13 cellular contexts compared by ENCODE assay signal in the genomic region with DNA sequence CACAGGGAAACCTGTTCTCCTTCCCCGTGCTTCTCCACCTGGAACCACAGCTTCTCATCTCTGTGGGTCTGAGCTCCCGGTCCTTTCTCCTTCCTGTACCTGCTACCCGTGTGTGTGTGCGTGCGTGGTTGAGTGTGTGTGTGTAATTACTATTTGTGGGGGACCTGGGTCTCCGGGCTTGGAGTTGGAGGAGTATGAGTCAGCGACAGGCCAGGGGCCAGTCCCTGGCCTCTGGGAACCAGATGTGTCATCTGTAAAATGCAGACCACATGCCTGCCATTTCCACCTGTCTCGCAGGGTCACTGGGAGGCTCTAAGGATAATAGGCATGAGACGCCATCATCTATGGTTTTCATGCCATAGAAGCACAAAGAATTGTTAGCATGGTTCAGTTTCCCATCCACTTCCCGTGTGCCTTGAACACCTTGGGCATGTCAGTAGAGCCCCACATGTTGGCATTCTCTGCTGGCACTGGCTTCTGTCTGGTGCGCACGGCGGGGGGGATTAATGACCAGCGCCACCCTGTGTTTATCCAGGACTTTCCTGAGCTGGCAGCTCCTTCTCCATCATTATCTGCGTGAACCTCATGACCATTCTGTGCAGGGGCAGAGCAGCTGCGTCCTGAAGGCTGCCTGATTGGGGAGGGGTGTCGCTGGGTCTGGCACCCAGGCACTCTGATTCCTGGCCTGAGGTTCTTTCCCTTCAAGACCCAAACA. TPM values are rescaled to one million over a fixed set of nuclear protein-coding genes. Genes with fewer than 3 reads are reported as not detected.
DNase-seq lines count a peak whose midpoint lies in the region; ATAC-seq, FAIRE-seq and TF ChIP-seq lines count a peak whose summit lies in the region.
"Had no signal": no experiment of that assay in that cellular context is flagged by ENCODE, and none has a peak within 500 bp of the region (broad histone marks: within the 10 kb centered on the region; RNA-seq: fewer than 3 reads in every experiment).

No MANE protein-coding gene starts in this region.

- TF ChIP-seq CTCF in HepG2 (CRISPR knock-in tag; IDR thresholded peaks at IDR 0.05) (no peak), right lobe of liver (IDR thresholded peaks at IDR 0.05) (no peak), chondrocyte (IDR thresholded peaks at IDR 0.05) (no peak), mesothelial cell of epicardium (IDR thresholded peaks at IDR 0.05; ENCODE audit: unreplicated experiment) (no peak)

- no peak overlapping the region for H3K27ac ChIP-seq in HepG2 (ENCODE audit: extremely low read length, insufficient read depth, low read length)
- no peak overlapping the region for H3K27ac ChIP-seq in right lobe of liver
- H3K27ac ChIP-seq: BLaER1 treated with 17β-estradiol and CSF1 and Interleukin-3, amounts not matched to agents 10 nM and 100 nM had no signal

- POLR2A ChIA-PET in HepG2 (lab: Yijun Ruan, JAX) = interaction anchor here (0.8 to 1.9 kb wide), 2 partner anchors 16 to 55 kb away, joined by 3 to 10 read pairs; no protein-coding TSS in a partner anchor

- WGBS in HepG2 (ENCODE audit: low lambda C conversion rate) = 72% methylated on average over 14 of the region's 17 CpGs
- 59% methylated on average over 6 of the region's 17 CpGs for WGBS in right lobe of liver (ENCODE audit: insufficient coverage, low coverage, low lambda C conversion rate, missing lambda C conversion rate)

- H3K9me3 Mint-ChIP-seq in chondrocyte (ENCODE audit: low read depth) = no peaks in the 10 kb centered on the region
- no peaks in the 10 kb centered on the region for H3K9me3 Mint-ChIP-seq in mesothelial cell of epicardium
- H3K9me3 Mint-ChIP-seq: activated CD4-positive, alpha-beta T cell treated with anti-CD3 and anti-CD28 coated beads, Interleukin-2, amount 10 ng/mL, durations not matched to agents 7 days and 5 days had no signal

- peaks cover 25% of the 10 kb centered on the region for H3K4me1 Mint-ChIP-seq in chondrocyte (ENCODE audit: low read depth)
- peaks cover 26% of the 10 kb centered on the region for H3K4me1 Mint-ChIP-seq in mesothelial cell of epicardium

- H3K9ac ChIP-seq in HepG2 (ENCODE audit: insufficient read depth, low read depth, low read length) = peak overlapping the region; percentile 82; the same call in 1 of the 2 replicates
- H3K9ac ChIP-seq: BLaER1 treated with 17β-estradiol and CSF1 and Interleukin-3, amounts not matched to agents 10 nM and 100 nM had no signal

- TF ChIP-seq POLR2A in HepG2 (IDR thresholded peaks at IDR 0.05; ENCODE audit: insufficient read depth in 1 of 2, low read depth in 2 of 2, low read length in 2 of 2) (no peak), right lobe of liver (IDR thresholded peaks at IDR 0.05) (no peak)

- H3K4me1 ChIP-seq in HepG2 (ENCODE audit: insufficient read depth, low read length) (peaks cover 24% of the 10 kb centered on the region), right lobe of liver (peaks cover 0 to 15% (median 6%) of the 10 kb centered on the region in 4 donors)
- H3K4me1 ChIP-seq: BLaER1 treated with 17β-estradiol and CSF1 and Interleukin-3, amounts not matched to agents 10 nM and 100 nM had no signal

- no peak overlapping the region for H2AFZ ChIP-seq in HepG2 (ENCODE audit: low read length)

- ATAC-seq in HepG2 = no peak
- ATAC-seq in right lobe of liver = no peak
- ATAC-seq in GM21515 (IDR thresholded peaks at IDR 0.05; ENCODE audit: unreplicated experiment) = no peak

- in situ Hi-C loops in HepG2 (cut with HindIII; ENCODE audit: extremely low pct_ligation_motif_present, low pct_unique_long_range_greater_than_20kb) = no loop called here

- H3K27me3 Mint-ChIP-seq in chondrocyte (ENCODE audit: low read depth) = no peaks in the 10 kb centered on the region
- H3K27me3 Mint-ChIP-seq in mesothelial cell of epicardium (ENCODE audit: low read depth) = no peaks in the 10 kb centered on the region

- no peak for FAIRE-seq in HepG2 (lab: Jason Lieb, UNC)

- TF ChIP-seq RAD21 in HepG2 (CRISPR knock-in tag; IDR thresholded peaks at IDR 0.05) = no peak

- TF ChIP-seq EP300 in HepG2 (IDR thresholded peaks at IDR 0.05; ENCODE audit: low read depth in 2 of 2, low read length in 2 of 2) = no peak
- no peak for TF ChIP-seq EP300 in HepG2 (CRISPR knock-in tag; IDR thresholded peaks at IDR 0.05; ENCODE audit: borderline replicate concordance)

- peak overlapping the region; percentile 86 for H3K27ac Mint-ChIP-seq in chondrocyte (ENCODE audit: unreplicated experiment)
- H3K27ac Mint-ChIP-seq in mesothelial cell of epicardium = peak overlapping the region; percentile 47
- H3K27ac Mint-ChIP-seq: activated CD4-positive, alpha-beta T cell treated with anti-CD3 and anti-CD28 coated beads, Interleukin-2, amount 10 ng/mL, durations not matched to agents 7 days and 5 days had no signal

- no peak for DNase-seq in HepG2 (ENCODE audit: low spot score)
- no peak for DNase-seq in right lobe of liver
- DNase-seq in chondrocyte (ENCODE audit: low spot score) = no peak
- DNase-seq in mesothelial cell of epicardium (ENCODE audit: low spot score in 2 of 2, unreplicated experiment in 2 of 2) = no peak
- DNase-seq in C1 segment of cervical spinal cord (lab: John Stamatoyannopoulos, UW) = no peak
- no peak for DNase-seq in HCEC 1CT
- no peak for DNase-seq in activated CD4-positive, alpha-beta T cell treated with anti-CD3 and anti-CD28 coated beads, Interleukin-2, amount 50 U/mL, for 1 hour
- DNase-seq: activated CD4-positive, alpha-beta T cell treated with anti-CD3 and anti-CD28 coated beads, Interleukin-2, amount 10 ng/mL, durations not matched to agents 7 days and 5 days; effector CD4-positive, alpha-beta T cell; stimulated activated CD4-positive, alpha-beta T cell treated with anti-CD3 and anti-CD28 coated beads, Interleukin-12 subunit alpha, Interleukin-12 subunit beta, amount 100 ng/mL, for 4 hours had no signal

- no peaks in the 10 kb centered on the region for H3K9me3 ChIP-seq in HepG2 (ENCODE audit: low read length)
- H3K9me3 ChIP-seq in right lobe of liver = no peaks in the 10 kb centered on the region
- H3K9me3 ChIP-seq: BLaER1 treated with 17β-estradiol and CSF1 and Interleukin-3, amounts not matched to agents 10 nM and 100 nM; uterus had no signal

- H3K4me2 ChIP-seq in HepG2 (ENCODE audit: low read depth, low read length) = peak overlapping the region; percentile 88
- H3K4me2 ChIP-seq: BLaER1 treated with 17β-estradiol and CSF1 and Interleukin-3, amounts not matched to agents 10 nM and 100 nM had no signal

- no peaks in the 10 kb centered on the region for H3K27me3 ChIP-seq in HepG2 (ENCODE audit: control insufficient read depth in 1 of 2, insufficient read depth in 2 of 2, low read length in 2 of 2)
- H3K27me3 ChIP-seq in right lobe of liver = no peaks in the 10 kb centered on the region
- H3K27me3 ChIP-seq: uterus had no signal

- H3K4me3 ChIP-seq in HepG2 (replicated peaks in 1 of 3; ENCODE audit: insufficient read depth in 1 of 3, low read depth in 2 of 3, low read length in 3 of 3) (peak overlapping the region; percentile 77 to 98 (median 81)), right lobe of liver (no peak overlapping the region)
- H3K4me3 ChIP-seq: BLaER1 treated with 17β-estradiol and CSF1 and Interleukin-3, amounts not matched to agents 10 nM and 100 nM had no signal

- intact Hi-C loops in HepG2 (cut with micrococcal nuclease; ENCODE audit: unreplicated experiment) (no loop called here), right lobe of liver (cut with DNase I) (no loop called here)

- H4K20me1 ChIP-seq in HepG2 (ENCODE audit: insufficient read depth, low read length) = no peaks in the 10 kb centered on the region

- H3K36me3 ChIP-seq in HepG2 (replicated peaks in 1 of 2; ENCODE audit: control insufficient read depth in 1 of 2, insufficient read depth in 2 of 2, low read length in 2 of 2) = peaks cover 4 to 9% of the 10 kb centered on the region in 2 experiments; a peak in 4 of 5 replicates
- no peaks in the 10 kb centered on the region for H3K36me3 ChIP-seq in right lobe of liver
- H3K36me3 ChIP-seq: BLaER1 treated with 17β-estradiol and CSF1 and Interleukin-3, amounts not matched to agents 10 nM and 100 nM; uterus had no signal

- H3K4me3 Mint-ChIP-seq in chondrocyte (ENCODE audit: unreplicated experiment) (peak overlapping the region; percentile 88), mesothelial cell of epicardium (peak overlapping the region; percentile 84)
- H3K4me3 Mint-ChIP-seq: activated CD4-positive, alpha-beta T cell treated with anti-CD3 and anti-CD28 coated beads, Interleukin-2, amount 10 ng/mL, durations not matched to agents 7 days and 5 days had no signal

- BruUV-seq in HepG2 (replicated peaks; lab: Mats Ljungman, UMichigan) = no TSS peak

- CTCF ChIA-PET in HepG2 (lab: Yijun Ruan, JAX; ENCODE audit: low intra/inter-chr PET ratio, low total read pairs) = no interaction called here

- H3K36me3 Mint-ChIP-seq in chondrocyte (ENCODE audit: low read depth) (peaks cover 7% of the 10 kb centered on the region), mesothelial cell of epicardium (peaks cover 10% of the 10 kb centered on the region)

- peaks cover 11% of the 10 kb centered on the region for H3K79me2 ChIP-seq in HepG2 (ENCODE audit: insufficient read depth, low read length)

RNA-seq across cellular contexts. Expression of a gene that starts 1.5 kb away (rescaled TPM):
- 6.7 and 10.2 TPM in 2 replicates for total RNA-seq in HepG2 (2016; rRNA removed; fragmentation: Illumina TruSeq; extraction: Trizol)
- 5.8 and 5.9 TPM in 2 replicates for total RNA-seq in HepG2 (2016; cell fraction: cytosol; rRNA removed; fragmentation: Illumina TruSeq; extraction: Trizol; ENCODE audit: low read depth)
- total RNA-seq in HepG2 (2016; cell fraction: insoluble cytoplasmic fraction; rRNA removed; fragmentation: Illumina TruSeq; extraction: Trizol) = 6.7 and 10.6 TPM in 2 replicates
- total RNA-seq in HepG2 (2016; cell fraction: membrane; rRNA removed; fragmentation: Illumina TruSeq; extraction: Trizol) = 12.3 and 12.5 TPM in 2 replicates
- total RNA-seq in HepG2 (2016; cell fraction: nucleus; rRNA removed; fragmentation: Illumina TruSeq; extraction: Trizol) = 5.2 and 5.8 TPM in 2 replicates
- 5.8 and 6.5 TPM in 2 replicates for polyA plus RNA-seq in HepG2 (2011; rRNA removed)
- polyA plus RNA-seq in HepG2 (2011; cell fraction: cytosol; rRNA removed) = 5.0 and 9.9 TPM in 2 replicates
- polyA plus RNA-seq in HepG2 (2011; cell fraction: nucleus; rRNA removed) = 22.3 and 26.1 TPM in 2 replicates
- 4.5 and 5.5 TPM in 2 replicates for polyA plus RNA-seq in HepG2 (2012)
- polyA plus RNA-seq in HepG2 (2016; cell fraction: cytosol; fragmentation: Illumina TruSeq; extraction: Trizol; ENCODE audit: low read depth) = 6.1 and 6.3 TPM in 2 replicates
- 7.6 and 8.3 TPM in 2 replicates for polyA plus RNA-seq in HepG2 (2016; cell fraction: insoluble cytoplasmic fraction; fragmentation: Illumina TruSeq; extraction: Trizol; ENCODE audit: low read depth)
- polyA plus RNA-seq in HepG2 (2016; cell fraction: membrane; fragmentation: Illumina TruSeq; extraction: Trizol; ENCODE audit: low read depth) = 8.5 and 10.4 TPM in 2 replicates
- polyA plus RNA-seq in HepG2 (2016; cell fraction: nucleus; fragmentation: Illumina TruSeq; extraction: Trizol; ENCODE audit: insufficient read depth, low read depth) = 13.2 and 13.4 TPM in 2 replicates
- 4.4 and 7.4 TPM in 2 replicates for polyA minus RNA-seq in HepG2 (2011; rRNA and poly(A)+ RNA removed; ENCODE audit: low replicate concordance)
- polyA minus RNA-seq in HepG2 (2011; cell fraction: cytosol; rRNA and poly(A)+ RNA removed) = 2.8 and 3.6 TPM in 2 replicates
- 1.4 and 2.7 TPM in 2 replicates for polyA minus RNA-seq in HepG2 (2011; cell fraction: nucleus; rRNA and poly(A)+ RNA removed)
- total RNA-seq in right lobe of liver = 1 to 10 TPM; 4.0 to 8.4 (median 5.4) TPM
- 12.9 to 13.7 TPM (median 13.2 TPM) in 3 replicates for total RNA-seq in chondrocyte
- total RNA-seq in mesothelial cell of epicardium = 15.4 to 16.7 TPM (median 16.0 TPM) in 3 replicates
- total RNA-seq: activated CD4-positive, alpha-beta T cell treated with anti-CD3 and anti-CD28 coated beads, Interleukin-2, amount 10 ng/mL, durations not matched to agents 7 days and 5 days had no signal

RNA-seq across cellular contexts. Expression of a gene that starts 14.8 kb away (rescaled TPM):
- total RNA-seq in HepG2 (2016; rRNA removed; fragmentation: Illumina TruSeq; extraction: Trizol) (not detected in 2 replicates), right lobe of liver (not detected), chondrocyte (not detected in 3 replicates), mesothelial cell of epicardium (0.09 to 0.42 TPM in 2 of 3 replicates, not detected in the other)
- total RNA-seq in HepG2 (2016; cell fraction: cytosol; rRNA removed; fragmentation: Illumina TruSeq; extraction: Trizol; ENCODE audit: low read depth) = not detected in 2 replicates
- total RNA-seq in HepG2 (2016; cell fraction: insoluble cytoplasmic fraction; rRNA removed; fragmentation: Illumina TruSeq; extraction: Trizol) = 0.06 TPM in 1 of 2 replicates, not detected in the other
- not detected in 2 replicates for total RNA-seq in HepG2 (2016; cell fraction: membrane; rRNA removed; fragmentation: Illumina TruSeq; extraction: Trizol)
- 0.16 TPM in 1 of 2 replicates, not detected in the other for total RNA-seq in HepG2 (2016; cell fraction: nucleus; rRNA removed; fragmentation: Illumina TruSeq; extraction: Trizol)
- not detected in 2 replicates for polyA plus RNA-seq in HepG2 (2011; rRNA removed)
- 0.04 TPM in 1 of 2 replicates, not detected in the other for polyA plus RNA-seq in HepG2 (2011; cell fraction: cytosol; rRNA removed)
- 0.31 and 0.82 TPM in 2 replicates for polyA plus RNA-seq in HepG2 (2011; cell fraction: nucleus; rRNA removed)
- 0.11 and 0.17 TPM in 2 replicates for polyA plus RNA-seq in HepG2 (2012)
- polyA plus RNA-seq in HepG2 (2016; cell fraction: cytosol; fragmentation: Illumina TruSeq; extraction: Trizol; ENCODE audit: low read depth) = not detected in 2 replicates
- 0.16 TPM in 1 of 2 replicates, not detected in the other for polyA plus RNA-seq in HepG2 (2016; cell fraction: insoluble cytoplasmic fraction; fragmentation: Illumina TruSeq; extraction: Trizol; ENCODE audit: low read depth)
- polyA plus RNA-seq in HepG2 (2016; cell fraction: membrane; fragmentation: Illumina TruSeq; extraction: Trizol; ENCODE audit: low read depth) = not detected in 2 replicates
- polyA plus RNA-seq in HepG2 (2016; cell fraction: nucleus; fragmentation: Illumina TruSeq; extraction: Trizol; ENCODE audit: insufficient read depth, low read depth) = not detected in 2 replicates
- not detected in 2 replicates for polyA minus RNA-seq in HepG2 (2011; rRNA and poly(A)+ RNA removed; ENCODE audit: low replicate concordance)
- not detected in 2 replicates for polyA minus RNA-seq in HepG2 (2011; cell fraction: cytosol; rRNA and poly(A)+ RNA removed)
- polyA minus RNA-seq in HepG2 (2011; cell fraction: nucleus; rRNA and poly(A)+ RNA removed) = not detected in 2 replicates
- total RNA-seq: uterus had no signal

RNA-seq across cellular contexts. Expression of a gene that starts 20.9 kb away (rescaled TPM):
- total RNA-seq in HepG2 (2016; rRNA removed; fragmentation: Illumina TruSeq; extraction: Trizol) (0.97 and 1.2 TPM in 2 replicates), right lobe of liver (1 to 10 TPM; 1.3 to 4.4 (median 1.7) TPM), chondrocyte (10.6 to 13.0 TPM (median 10.8 TPM) in 3 replicates), mesothelial cell of epicardium (12.2 to 13.4 TPM (median 12.7 TPM) in 3 replicates)
- 0.51 and 0.71 TPM in 2 replicates for total RNA-seq in HepG2 (2016; cell fraction: cytosol; rRNA removed; fragmentation: Illumina TruSeq; extraction: Trizol; ENCODE audit: low read depth)
- 0.78 and 0.92 TPM in 2 replicates for total RNA-seq in HepG2 (2016; cell fraction: insoluble cytoplasmic fraction; rRNA removed; fragmentation: Illumina TruSeq; extraction: Trizol)
- 1.7 and 2.6 TPM in 2 replicates for total RNA-seq in HepG2 (2016; cell fraction: membrane; rRNA removed; fragmentation: Illumina TruSeq; extraction: Trizol)
- 0.78 and 1.0 TPM in 2 replicates for total RNA-seq in HepG2 (2016; cell fraction: nucleus; rRNA removed; fragmentation: Illumina TruSeq; extraction: Trizol)
- 0.59 and 0.77 TPM in 2 replicates for polyA plus RNA-seq in HepG2 (2011; rRNA removed)
- 0.38 and 0.42 TPM in 2 replicates for polyA plus RNA-seq in HepG2 (2011; cell fraction: cytosol; rRNA removed)
- polyA plus RNA-seq in HepG2 (2011; cell fraction: nucleus; rRNA removed) = 1.5 and 1.7 TPM in 2 replicates
- 2.8 and 3.3 TPM in 2 replicates for polyA plus RNA-seq in HepG2 (2012)
- polyA plus RNA-seq in HepG2 (2016; cell fraction: cytosol; fragmentation: Illumina TruSeq; extraction: Trizol; ENCODE audit: low read depth) = 1.4 and 1.9 TPM in 2 replicates
- 2.2 and 3.9 TPM in 2 replicates for polyA plus RNA-seq in HepG2 (2016; cell fraction: insoluble cytoplasmic fraction; fragmentation: Illumina TruSeq; extraction: Trizol; ENCODE audit: low read depth)
- 3.0 and 3.5 TPM in 2 replicates for polyA plus RNA-seq in HepG2 (2016; cell fraction: membrane; fragmentation: Illumina TruSeq; extraction: Trizol; ENCODE audit: low read depth)
- 2.6 and 3.8 TPM in 2 replicates for polyA plus RNA-seq in HepG2 (2016; cell fraction: nucleus; fragmentation: Illumina TruSeq; extraction: Trizol; ENCODE audit: insufficient read depth, low read depth)
- 1.5 and 2.3 TPM in 2 replicates for polyA minus RNA-seq in HepG2 (2011; rRNA and poly(A)+ RNA removed; ENCODE audit: low replicate concordance)
- polyA minus RNA-seq in HepG2 (2011; cell fraction: cytosol; rRNA and poly(A)+ RNA removed) = 2.1 and 2.5 TPM in 2 replicates
- 0.26 and 0.50 TPM in 2 replicates for polyA minus RNA-seq in HepG2 (2011; cell fraction: nucleus; rRNA and poly(A)+ RNA removed)

RNA-seq across cellular contexts. Expression of a gene that starts 48.5 kb away (rescaled TPM):
- total RNA-seq in HepG2 (2016; rRNA removed; fragmentation: Illumina TruSeq; extraction: Trizol) (115 and 127 TPM in 2 replicates), right lobe of liver (1,000 to 10,000 TPM in 2 of 6 experiments, 100 to 1,000 TPM in 4; 204 to 1,268 (median 669) TPM), chondrocyte (7.3 to 21.0 TPM (median 17.8 TPM) in 3 replicates), mesothelial cell of epicardium (4.9 to 6.0 TPM (median 5.5 TPM) in 3 replicates)
- total RNA-seq in HepG2 (2016; cell fraction: cytosol; rRNA removed; fragmentation: Illumina TruSeq; extraction: Trizol; ENCODE audit: low read depth) = 34.9 and 36.3 TPM in 2 replicates
- total RNA-seq in HepG2 (2016; cell fraction: insoluble cytoplasmic fraction; rRNA removed; fragmentation: Illumina TruSeq; extraction: Trizol) = 122 and 128 TPM in 2 replicates
- total RNA-seq in HepG2 (2016; cell fraction: membrane; rRNA removed; fragmentation: Illumina TruSeq; extraction: Trizol) = 38.8 and 44.9 TPM in 2 replicates
- 61.4 and 65.7 TPM in 2 replicates for total RNA-seq in HepG2 (2016; cell fraction: nucleus; rRNA removed; fragmentation: Illumina TruSeq; extraction: Trizol)
- polyA plus RNA-seq in HepG2 (2011; rRNA removed) = 165 and 258 TPM in 2 replicates
- polyA plus RNA-seq in HepG2 (2011; cell fraction: cytosol; rRNA removed) = 234 and 307 TPM in 2 replicates
- polyA plus RNA-seq in HepG2 (2011; cell fraction: nucleus; rRNA removed) = 204 and 358 TPM in 2 replicates
- polyA plus RNA-seq in HepG2 (2012) = 293 and 476 TPM in 2 replicates
- polyA plus RNA-seq in HepG2 (2016; cell fraction: cytosol; fragmentation: Illumina TruSeq; extraction: Trizol; ENCODE audit: low read depth) = 97.2 and 118 TPM in 2 replicates
- 284 and 327 TPM in 2 replicates for polyA plus RNA-seq in HepG2 (2016; cell fraction: insoluble cytoplasmic fraction; fragmentation: Illumina TruSeq; extraction: Trizol; ENCODE audit: low read depth)
- 84.7 and 107 TPM in 2 replicates for polyA plus RNA-seq in HepG2 (2016; cell fraction: membrane; fragmentation: Illumina TruSeq; extraction: Trizol; ENCODE audit: low read depth)
- 211 and 224 TPM in 2 replicates for polyA plus RNA-seq in HepG2 (2016; cell fraction: nucleus; fragmentation: Illumina TruSeq; extraction: Trizol; ENCODE audit: insufficient read depth, low read depth)
- 6.3 and 96.8 TPM in 2 replicates for polyA minus RNA-seq in HepG2 (2011; rRNA and poly(A)+ RNA removed; ENCODE audit: low replicate concordance)
- polyA minus RNA-seq in HepG2 (2011; cell fraction: cytosol; rRNA and poly(A)+ RNA removed) = 73.6 and 109 TPM in 2 replicates
- polyA minus RNA-seq in HepG2 (2011; cell fraction: nucleus; rRNA and poly(A)+ RNA removed) = 73.1 and 123 TPM in 2 replicates

Comparison
In these comparisons a context has a peak if more than half of its experiments do, and no peak if none do; other contexts are left out.
1. H3K4me3 ChIP-seq: peak in HepG2 (3 of 3); none in right lobe of liver (0 of 3).